In genomic region chr1:212721388-212722247, GRCh38 we compare ENCODE assay signal across 9 cellular contexts. TPM values are rescaled to one million over a fixed set of nuclear protein-coding genes. Genes with fewer than 3 reads are reported as not detected.
DNase-seq lines count a peak whose midpoint lies in the region; ATAC-seq and TF ChIP-seq lines count a peak whose summit lies in the region.
"Had no signal": no experiment of that assay in that cellular context is flagged by ENCODE, and none has a peak within 500 bp of the region (broad histone marks: within the 10 kb centered on the region; RNA-seq: fewer than 3 reads in every experiment).

No MANE protein-coding gene starts in this region.

- peak overlapping the region; percentile 47 for H3K4me3 ChIP-seq in PC-3 (ENCODE audit: low read length)
- H3K4me3 ChIP-seq in stomach: peak overlapping the region in 1 of 4 donors; percentile 1

- no peaks in the 10 kb centered on the region for H3K9me2 ChIP-seq in PC-3 (replicated peaks; ENCODE audit: low read length)

- peaks cover 17% of the 10 kb centered on the region for H3K4me1 ChIP-seq in PC-3 (ENCODE audit: insufficient read depth, low read length)
- H3K4me1 ChIP-seq in stomach: peaks cover 0 to 22% (median 8%) of the 10 kb centered on the region in 4 donors

- CTCF ChIA-PET in PC-3 (lab: Charles Lee): interaction anchor here (0.7 to 1.8 kb wide), 2 partner anchors 56 to 1561 kb away, joined by 7 to 12 read pairs; no protein-coding TSS in a partner anchor

- no peak; the same call in 1 of the 2 replicates for TF ChIP-seq CTCF in PC-3 (conservative IDR thresholded peaks at IDR 0.05; ENCODE audit: low read depth, low read length)
- no peak for TF ChIP-seq CTCF in stomach (IDR thresholded peaks at IDR 0.05)

- TF ChIP-seq EP300 in stomach (IDR thresholded peaks at IDR 0.05): no peak

- H3K27me3 ChIP-seq in PC-3 (ENCODE audit: low read length) (no peaks in the 10 kb centered on the region), stomach (no peaks in the 10 kb centered on the region)

- peaks cover 5% of the 10 kb centered on the region for H3F3A ChIP-seq in PC-3 (ENCODE audit: low read length, unreplicated experiment)

- ATAC-seq in PC-3 (peak; percentile 97), GM18861 (IDR thresholded peaks at IDR 0.05; ENCODE audit: unreplicated experiment) (no peak), HG03025 (IDR thresholded peaks at IDR 0.05; ENCODE audit: low FRiP score, unreplicated experiment) (no peak)

- no TSS peak for BruUV-seq in PC-3 (replicated peaks; lab: Mats Ljungman, UMichigan)

- intact Hi-C loops in PC-3 (cut with micrococcal nuclease) (loop anchor here (2.0 to 5.0 kb wide), 3 partner anchors 29 to 114 kb away; partner anchors contain the start of genes ATF3, NSL1 and TATDN3), stomach (cut with DNase I; ENCODE audit: low total_unique reads) (no loop called here)

- H3K9ac ChIP-seq in PC-3 (ENCODE audit: low read length): peak overlapping the region; percentile 8; the same call in 1 of the 2 replicates

- H4K20me1 ChIP-seq in PC-3 (ENCODE audit: low read length): no peaks in the 10 kb centered on the region

- POLR2A ChIA-PET in PC-3 (lab: Charles Lee; ENCODE audit: unreplicated experiment): interaction anchor here (0.7 kb wide), 1 partner anchor 113 kb away, joined by 4 read pairs; no protein-coding TSS in a partner anchor

- H3K36me3 ChIP-seq in PC-3 (ENCODE audit: low read depth, low read length) (no peaks in the 10 kb centered on the region), stomach (peaks cover 0 to 3% (median 0%) of the 10 kb centered on the region in 4 donors)

- H3K4me2 ChIP-seq in PC-3 (ENCODE audit: low read length): peak overlapping the region; percentile 76

- 42 to 57% (median 50%) methylated on average over 9 of the region's 9 CpGs for WGBS in stomach, 5 donors

- H3K9me3 ChIP-seq in PC-3 (ENCODE audit: low read length) (no peaks in the 10 kb centered on the region), stomach (no peaks in the 10 kb centered on the region)

- TF ChIP-seq POLR2A in stomach (IDR thresholded peaks at IDR 0.05): no peak

- H2AFZ ChIP-seq in PC-3 (ENCODE audit: low read length): peak overlapping the region; percentile 60

- H3K27ac ChIP-seq in PC-3 (ENCODE audit: low read length) (peak overlapping the region; percentile 68), stomach (peak overlapping the region in 3 of 5 donors; percentile 30 to 77 (median 72))

- no peaks in the 10 kb centered on the region for H3K79me2 ChIP-seq in PC-3 (ENCODE audit: low read length)

- peak; percentile 73 for DNase-seq in activated effector memory CD4-positive, alpha-beta T cell treated with anti-CD3 and anti-CD28 coated beads, Interleukin-2, amount 50 U/mL, for 16 hours
- no peak for DNase-seq in activated effector memory CD4-positive, alpha-beta T cell treated with Interleukin-2 at 50 U/mL for 16 hours
- DNase-seq in PC-3: peak; percentile 99
- DNase-seq in dermis blood vessel endothelial cell: peak; percentile 47
- peak; percentile 49 for DNase-seq in stomach
- DNase-seq in 8988T: no peak
- DNase-seq: activated CD8-positive, alpha-beta memory T cell treated with anti-CD3 and anti-CD28 coated beads for 24 hours had no signal

RNA-seq across cellular contexts. Expression of gene BATF3, which starts 22.0 kb away (rescaled TPM):
- total RNA-seq in PC-3 (2014; rRNA removed) (4.3 and 5.5 TPM in 2 replicates), dermis blood vessel endothelial cell (1.7 and 2.4 TPM in 2 replicates), stomach (1 to 10 TPM in 2 of 5 donors, not detected in 3; 1.1 to 1.2 TPM)
- polyA plus RNA-seq in stomach: 1 to 10 TPM; 4.1 to 6.9 (median 5.3) TPM

Comparison
In these comparisons a context has a peak if more than half of its experiments do, and no peak if none do; other contexts are left out.
1. DNase-seq: peak in activated effector memory CD4-positive, alpha-beta T cell treated with anti-CD3 and anti-CD28 coated beads, Interleukin-2, amount 50 U/mL, for 16 hours (single experiment), PC-3 (single experiment), dermis blood vessel endothelial cell (single experiment) and stomach (single experiment); none in activated effector memory CD4-positive, alpha-beta T cell treated with Interleukin-2 at 50 U/mL for 16 hours (single experiment) and 8988T (single experiment).